Comparison of ENCODE assay signal across 8 cellular contexts in the genomic region with DNA sequence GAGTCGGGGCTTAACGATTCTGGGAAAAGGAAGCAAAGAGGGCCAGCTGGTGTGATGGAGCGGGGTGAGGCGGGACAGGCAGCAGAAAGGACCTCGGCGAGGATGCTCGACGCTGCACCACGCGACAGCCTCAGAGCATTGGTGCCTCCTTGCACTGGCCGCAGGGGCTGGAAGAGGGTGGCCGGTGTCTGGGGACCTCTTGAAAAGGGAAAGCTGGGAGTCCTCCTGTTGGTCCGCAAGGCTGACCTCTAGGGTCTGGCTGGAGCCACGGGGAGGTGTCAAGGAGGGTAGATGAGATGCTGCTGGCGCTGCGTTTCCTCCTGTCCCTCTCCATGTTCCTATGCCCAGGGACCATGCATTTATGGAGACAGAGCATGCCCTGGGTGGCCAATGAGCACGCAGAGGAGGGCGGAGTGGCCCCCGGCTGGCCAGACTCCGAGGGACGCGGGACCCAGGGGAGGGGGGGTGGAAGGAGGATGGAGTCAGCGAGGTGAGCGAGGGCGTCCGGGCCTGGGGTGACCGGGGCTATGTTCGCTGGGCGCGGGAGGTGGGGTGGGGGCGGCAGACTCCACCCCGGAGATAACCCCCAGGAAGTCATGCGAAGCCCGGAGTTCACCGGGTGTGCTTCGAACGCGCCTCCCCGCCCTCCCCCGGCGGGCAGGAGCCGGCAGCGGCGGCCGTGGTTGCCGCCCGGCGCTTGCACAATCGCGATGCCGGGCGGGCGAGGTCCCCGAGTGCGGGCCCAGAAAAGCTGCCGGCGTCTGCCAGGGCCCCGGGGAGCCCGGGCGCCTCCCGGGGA. TPM values are rescaled to one million over a fixed set of nuclear protein-coding genes. Genes with fewer than 3 reads are reported as not detected.
DNase-seq lines count a peak whose midpoint lies in the region; ATAC-seq, FAIRE-seq and TF ChIP-seq lines count a peak whose summit lies in the region.

TSS of gene CYP24A1 (minus strand) at position 334 of the 799 bp plus-strand sequence. CDS start 407 bp downstream, outside the sequence.

- no peaks in the 10 kb centered on the region for H3K36me3 Mint-ChIP-seq in activated CD8-positive, alpha-beta T cell treated with anti-CD3 and anti-CD28 coated beads, Interleukin-2, amount 10 ng/mL, durations not matched to agents 7 days and 5 days (ENCODE audit: low read depth)

- peak within 1 kb of the TSS in 7 of 12 donors; percentile 2 to 25 (median 18) for H3K4me3 ChIP-seq in heart left ventricle
- peak within 1 kb of the TSS; percentile 19 to 49 (median 33) for H3K4me3 ChIP-seq in keratinocyte (ENCODE audit: control insufficient read depth in 2 of 3, extremely low read depth in 1 of 3, insufficient read depth in 2 of 3, low read depth in 1 of 3, low read length in 3 of 3)
- peak within 1 kb of the TSS; percentile 22 to 33 for H3K4me3 ChIP-seq in vagina

- H3K9ac ChIP-seq in keratinocyte (ENCODE audit: control insufficient read depth, extremely low read depth, insufficient read depth, low read length) = peak within 1 kb of the TSS; percentile 45

- H3K27me3 Mint-ChIP-seq in activated CD8-positive, alpha-beta T cell treated with anti-CD3 and anti-CD28 coated beads, Interleukin-2, amount 10 ng/mL, durations not matched to agents 7 days and 5 days (ENCODE audit: low read depth) = peaks cover 58% of the 10 kb centered on the region

- 1 to 3% (median 1%) methylated on average over 45 to 61 of the region's 61 CpGs for WGBS in heart left ventricle, 4 donors

- H3K27ac ChIP-seq in heart left ventricle (no peak within 1 kb of the TSS), keratinocyte (ENCODE audit: control insufficient read depth, insufficient read depth, low read length) (peak within 1 kb of the TSS; percentile 11), vagina (no peak within 1 kb of the TSS)

- no peaks in the 10 kb centered on the region for H3K9me1 ChIP-seq in keratinocyte (ENCODE audit: control insufficient read depth, extremely low read depth, insufficient read depth, low read length)

- peak in 1 of 4 donors; percentile 29 for ATAC-seq in heart left ventricle
- no peak for ATAC-seq in Right ventricle myocardium inferior
- ATAC-seq in activated CD8-positive, alpha-beta T cell treated with anti-CD3 and anti-CD28 coated beads, Interleukin-2, amount 10 ng/mL, durations not matched to agents 7 days and 5 days = peak; percentile 33
- no peak for ATAC-seq in HG02798 (IDR thresholded peaks at IDR 0.05; ENCODE audit: poor library complexity, unreplicated experiment)
- ATAC-seq in HG03439 (IDR thresholded peaks at IDR 0.05; ENCODE audit: unreplicated experiment) = no peak
- no peak for ATAC-seq in HG02970 (IDR thresholded peaks at IDR 0.05; ENCODE audit: low FRiP score, unreplicated experiment)

- no peaks in the 10 kb centered on the region for H3K9me3 Mint-ChIP-seq in activated CD8-positive, alpha-beta T cell treated with anti-CD3 and anti-CD28 coated beads, Interleukin-2, amount 10 ng/mL, durations not matched to agents 7 days and 5 days (ENCODE audit: insufficient read depth)

- H3K4me1 ChIP-seq in heart left ventricle = peaks cover 0 to 28% (median 11%) of the 10 kb centered on the region in 12 donors
- H3K4me1 ChIP-seq in keratinocyte (ENCODE audit: control insufficient read depth, extremely low read depth, insufficient read depth, low read length) = peaks cover 45% of the 10 kb centered on the region
- H3K4me1 ChIP-seq in vagina = peaks cover 26% of the 10 kb centered on the region

- H3K27me3 ChIP-seq in heart left ventricle (peaks cover 30 to 93% (median 52%) of the 10 kb centered on the region in 9 donors), keratinocyte (ENCODE audit: control insufficient read depth, extremely low read depth, insufficient read depth, low read length) (peaks cover 5% of the 10 kb centered on the region), vagina (no peaks in the 10 kb centered on the region)

- no peak within 1 kb of the TSS for H3K27ac Mint-ChIP-seq in activated CD8-positive, alpha-beta T cell treated with anti-CD3 and anti-CD28 coated beads, Interleukin-2, amount 10 ng/mL, durations not matched to agents 7 days and 5 days

- TF ChIP-seq CTCF in heart left ventricle (IDR thresholded peaks at IDR 0.05) (no peak), keratinocyte (optimal IDR thresholded peaks at IDR 0.05 in 1 of 3, IDR thresholded peaks at IDR 0.05 in 1 of 3, conservative IDR thresholded peaks at IDR 0.05 in 1 of 3; ENCODE audit: extremely low read depth in 1 of 3, insufficient read depth in 2 of 3, low read length in 3 of 3) (no peak), vagina (IDR thresholded peaks at IDR 0.05) (no peak)

- H3K4me3 Mint-ChIP-seq in activated CD8-positive, alpha-beta T cell treated with anti-CD3 and anti-CD28 coated beads, Interleukin-2, amount 10 ng/mL, durations not matched to agents 7 days and 5 days = peak within 1 kb of the TSS; percentile 38

- POLR2A ChIA-PET in activated CD8-positive, alpha-beta T cell treated with anti-CD3 and anti-CD28 coated beads, Interleukin-2, amount 10 ng/mL, durations not matched to agents 7 days and 5 days (lab: Charles Lee) = no interaction called here

- no peak for FAIRE-seq in keratinocyte (lab: Jason Lieb, UNC)

- DNase-seq in heart left ventricle (no peak), Right ventricle myocardium inferior (ENCODE audit: missing footprints) (no peak), keratinocyte (ENCODE audit: low read depth, low spot score) (no peak), vagina (ENCODE audit: extremely low spot score in 2 of 2) (no peak)
- DNase-seq in activated CD8-positive, alpha-beta T cell treated with anti-CD3 and anti-CD28 coated beads, Interleukin-2, amount 10 ng/mL, durations not matched to agents 7 days and 5 days = no peak

- no peak for TF ChIP-seq POLR2A in heart left ventricle (IDR thresholded peaks at IDR 0.05)
- no peak for TF ChIP-seq POLR2A in vagina (IDR thresholded peaks at IDR 0.05)

- CTCF ChIA-PET in activated CD8-positive, alpha-beta T cell treated with anti-CD3 and anti-CD28 coated beads, Interleukin-2, amount 10 ng/mL, durations not matched to agents 7 days and 5 days (lab: Charles Lee) = interaction anchor here (1.0 kb wide), 1 partner anchor 18 kb away, joined by 3 read pairs; no protein-coding TSS in a partner anchor

- peak within 1 kb of the TSS; percentile 91 for H2AFZ ChIP-seq in keratinocyte (ENCODE audit: control insufficient read depth, low read length)

- H3K9me3 ChIP-seq in heart left ventricle (no peaks in the 10 kb centered on the region), keratinocyte (ENCODE audit: control insufficient read depth, low read depth, low read length) (no peaks in the 10 kb centered on the region), vagina (no peaks in the 10 kb centered on the region)

- H3K36me3 ChIP-seq in heart left ventricle = no peaks in the 10 kb centered on the region
- no peaks in the 10 kb centered on the region for H3K36me3 ChIP-seq in keratinocyte (ENCODE audit: control insufficient read depth in 2 of 2, extremely low read depth in 1 of 2, insufficient read depth in 2 of 2, low read length in 2 of 2)
- H3K36me3 ChIP-seq in vagina = no peaks in the 10 kb centered on the region

- H3K4me2 ChIP-seq in keratinocyte (ENCODE audit: control insufficient read depth, extremely low read depth, insufficient read depth, low read depth, low read length) = peak within 1 kb of the TSS; percentile 80

- H4K20me1 ChIP-seq in keratinocyte (ENCODE audit: control insufficient read depth, extremely low read depth, insufficient read depth, low read length) = no peaks in the 10 kb centered on the region

- dilution Hi-C loops in keratinocyte (cut with MboI; ENCODE audit: extremely low pct_ligation_motif_present, low sequenced_read_pairs) = no loop called here

- intact Hi-C loops in heart left ventricle (cut with DNase I) (no loop called here), Right ventricle myocardium inferior (cut with DNase I) (no loop called here), vagina (cut with DNase I) (no loop called here)

- peaks cover 17% of the 10 kb centered on the region for H3K4me1 Mint-ChIP-seq in activated CD8-positive, alpha-beta T cell treated with anti-CD3 and anti-CD28 coated beads, Interleukin-2, amount 10 ng/mL, durations not matched to agents 7 days and 5 days (ENCODE audit: low read depth)

- H3K79me2 ChIP-seq in keratinocyte (ENCODE audit: control insufficient read depth, insufficient read depth, low read length) = no peaks in the 10 kb centered on the region

RNA-seq across cellular contexts. Expression of gene CYP24A1, which starts in this region (rescaled TPM):
- not detected for total RNA-seq in heart left ventricle
- polyA plus RNA-seq in heart left ventricle = not detected
- total RNA-seq in Right ventricle myocardium inferior = not detected
- not detected for total RNA-seq in activated CD8-positive, alpha-beta T cell treated with anti-CD3 and anti-CD28 coated beads, Interleukin-2, amount 10 ng/mL, durations not matched to agents 7 days and 5 days
- polyA plus RNA-seq in keratinocyte = 7.3 to 18.2 TPM (median 7.7 TPM) in 3 replicates
- polyA plus RNA-seq in keratinocyte (2011; ENCODE audit: low read depth) = not detected
- 4.8 and 7.8 TPM in 2 replicates for polyA plus RNA-seq in keratinocyte (2011; cell fraction: cytosol; rRNA removed)
- 34.1 and 38.0 TPM in 2 replicates for polyA plus RNA-seq in keratinocyte (2011; cell fraction: nucleus; rRNA removed)
- 5.9 TPM in 1 of 2 replicates, not detected in the other for polyA plus RNA-seq in keratinocyte (2012; ENCODE audit: low replicate concordance)
- polyA minus RNA-seq in keratinocyte = 21.2 to 41.0 TPM (median 33.8 TPM) in 3 replicates
- 27.0 TPM for polyA minus RNA-seq in keratinocyte (2011; cell fraction: cytosol; rRNA and poly(A)+ RNA removed)
- polyA minus RNA-seq in keratinocyte (2011; cell fraction: nucleus; rRNA and poly(A)+ RNA removed) = 18.9 and 23.8 TPM in 2 replicates
- 5.9 TPM for total RNA-seq in vagina

Comparison
In these comparisons a context has a peak if more than half of its experiments do, and no peak if none do; other contexts are left out.
1. Peak in ATAC-seq in activated CD8-positive, alpha-beta T cell treated with anti-CD3 and anti-CD28 coated beads, Interleukin-2, amount 10 ng/mL, durations not matched to agents 7 days and 5 days; RNA of the gene not detected or under 1 TPM.